Comparison of ENCODE assay signal across 37 cellular contexts in the genomic region with DNA sequence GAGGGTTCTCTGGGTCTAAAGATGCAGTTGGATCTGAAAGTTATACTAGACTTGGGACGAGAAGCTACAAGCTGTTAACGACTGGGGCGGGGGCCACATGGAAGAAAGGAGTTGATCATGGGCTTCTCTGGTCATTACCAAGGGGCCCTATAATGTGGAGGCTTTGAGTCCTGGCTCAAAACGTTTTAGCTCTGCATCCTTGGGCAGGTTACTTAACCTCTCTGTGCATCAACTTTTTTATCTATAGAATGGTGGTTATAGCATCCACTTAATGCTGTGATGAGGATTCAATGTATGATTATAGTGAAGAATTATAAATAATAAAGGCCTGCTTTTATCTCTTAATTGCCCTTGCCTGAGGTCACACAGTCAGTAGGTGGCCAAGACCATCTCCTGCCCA. TPM values are rescaled to one million over a fixed set of nuclear protein-coding genes. Genes with fewer than 3 reads are reported as not detected.
DNase-seq lines count a peak whose midpoint lies in the region; ATAC-seq, FAIRE-seq and TF ChIP-seq lines count a peak whose summit lies in the region.
"Had no signal": no experiment of that assay in that cellular context is flagged by ENCODE, and none has a peak within 500 bp of the region (broad histone marks: within the 10 kb centered on the region; RNA-seq: fewer than 3 reads in every experiment).

No MANE protein-coding gene starts in this region.

- POLR2A ChIA-PET in HEK293 (lab: Yijun Ruan, JAX), result no interaction called here
- POLR2A ChIA-PET in K562 (lab: Yijun Ruan, JAX), result interaction anchor here (0.5 to 0.8 kb wide), 2 partner anchors 27 to 148 kb away, joined by 3 to 4 read pairs; no protein-coding TSS in a partner anchor

- H4K8ac ChIP-seq in neuronal stem cell (ENCODE audit: low read depth, low read length), result no peak overlapping the region

- BruUV-seq in K562 (replicated peaks; lab: Mats Ljungman, UMichigan), result no TSS peak

- in situ Hi-C loops in K562 (cut with MboI), result no loop called here

- no peaks in the 10 kb centered on the region for H3K4me1 ChIP-seq in HEK293 (ENCODE audit: control insufficient read depth, insufficient read depth, low read length)
- H3K4me1 ChIP-seq in K562 (replicated peaks in 1 of 2; ENCODE audit: control insufficient read depth in 2 of 2, insufficient read depth in 2 of 2, low read length in 2 of 2), result peaks cover 0 to 5% of the 10 kb centered on the region in 2 experiments; a peak in 2 of 5 replicates
- H3K4me1 ChIP-seq in neuronal stem cell (ENCODE audit: control insufficient read depth in 2 of 2, insufficient read depth in 1 of 2, low read depth in 1 of 2, low read length in 2 of 2), result peaks cover 0 to 13% of the 10 kb centered on the region in 2 donors
- H3K4me1 ChIP-seq: A549, BE2C, Caco-2 had no signal

- H2BK15ac ChIP-seq in neuronal stem cell (ENCODE audit: low read length), result no peak overlapping the region

- no peaks in the 10 kb centered on the region for H3K79me2 ChIP-seq in K562 (ENCODE audit: control insufficient read depth, insufficient read depth, low read length)

- H3K9me1 ChIP-seq in K562 (ENCODE audit: control insufficient read depth, insufficient read depth, low read length), result no peaks in the 10 kb centered on the region

- WGBS in K562 (ENCODE audit: insufficient coverage, low coverage, missing lambda C conversion rate), result 0% methylated on average over 4 of the region's 4 CpGs
- WGBS in neuronal stem cell (ENCODE audit: extremely low coverage in 2 of 2, insufficient read length in 2 of 2, insufficient replicate concordance in 1 of 2), 2 donors, result no CpG with 5 or more reads among the region's 4 CpGs

- no peak for TF ChIP-seq POLR2A in K562 (conservative IDR thresholded peaks at IDR 0.05)

- H3K27me3 ChIP-seq in K562 (ENCODE audit: control insufficient read depth in 2 of 2, insufficient read depth in 2 of 2, low read length in 2 of 2), result peaks cover 51 to 70% of the 10 kb centered on the region in 2 experiments
- H3K27me3 ChIP-seq in neuronal stem cell (ENCODE audit: control insufficient read depth in 3 of 3, insufficient read depth in 3 of 3, low read depth in 1 of 3, low read length in 3 of 3), result peaks cover 0 to 26% (median 0%) of the 10 kb centered on the region in 3 experiments
- H3K27me3 ChIP-seq: BE2C; BLaER1; BLaER1 treated with 17β-estradiol and CSF1 and Interleukin-3, amounts not matched to agents 10 nM and 100 nM had no signal

- H2BK120ac ChIP-seq in neuronal stem cell (ENCODE audit: low read depth, low read length), result peak overlapping the region; percentile 88

- H2BK5ac ChIP-seq in neuronal stem cell (ENCODE audit: low read length), result no peak overlapping the region

- no peak for TF ChIP-seq CTCF in HEK293 (tag by site-specific recombination; IDR thresholded peaks at IDR 0.05)
- TF ChIP-seq CTCF in K562 (IDR thresholded peaks at IDR 0.05 in 2 of 3, conservative IDR thresholded peaks at IDR 0.05 in 1 of 3; ENCODE audit: insufficient read depth in 2 of 3, low read depth in 1 of 3, low read length in 3 of 3), result no peak

- H3K4me3 ChIP-seq in HEK293 (ENCODE audit: low read depth, low read length) (no peak overlapping the region), K562 (no peak overlapping the region), neuronal stem cell (ENCODE audit: low read length in 2 of 2) (no peak overlapping the region)
- H3K4me3 ChIP-seq: A549; BLaER1; BLaER1 treated with 17β-estradiol and CSF1 and Interleukin-3, amounts not matched to agents 10 nM and 100 nM had no signal

- peaks cover 3% of the 10 kb centered on the region for H3K4me1 Mint-ChIP-seq in T-helper 17 cell
- H3K4me1 Mint-ChIP-seq: B cell; CD14-positive monocyte; CD4-positive, alpha-beta memory T cell; CD8-positive, alpha-beta memory T cell had no signal

- H4K91ac ChIP-seq in neuronal stem cell (ENCODE audit: low read depth, low read length, poor library complexity), result no peak overlapping the region

- peaks cover 18% of the 10 kb centered on the region for H4K20me1 ChIP-seq in K562 (replicated peaks; ENCODE audit: control insufficient read depth, insufficient read depth, low read length)
- H4K20me1 ChIP-seq: BLaER1 had no signal

- TF ChIP-seq EP300 in K562 (IDR thresholded peaks at IDR 0.05; ENCODE audit: low read length), result no peak

- no peak overlapping the region for H3K14ac ChIP-seq in neuronal stem cell (ENCODE audit: low read length)

- H3K36me3 ChIP-seq in HEK293 (ENCODE audit: control insufficient read depth in 2 of 2, insufficient read depth in 1 of 2, low read length in 2 of 2) (no peaks in the 10 kb centered on the region), K562 (ENCODE audit: control insufficient read depth, insufficient read depth, low read length) (no peaks in the 10 kb centered on the region), neuronal stem cell (replicated peaks in 1 of 2; ENCODE audit: control insufficient read depth in 2 of 2, insufficient read depth in 2 of 2, low read length in 2 of 2) (no peaks in the 10 kb centered on the region)
- H3K36me3 ChIP-seq: BE2C; BLaER1; BLaER1 treated with 17β-estradiol and CSF1 and Interleukin-3, amounts not matched to agents 10 nM and 100 nM had no signal

- H3K79me1 ChIP-seq in neuronal stem cell (ENCODE audit: low read depth, low read length), result no peaks in the 10 kb centered on the region

- intact Hi-C loops in K562 (cut with micrococcal nuclease), result no loop called here

- H3K23ac ChIP-seq in neuronal stem cell (ENCODE audit: low read depth, low read length, poor library complexity), result no peak overlapping the region

- no peak overlapping the region for H3K9ac ChIP-seq in K562 (ENCODE audit: insufficient read depth in 1 of 2, low read depth in 2 of 2, low read length in 2 of 2)
- H3K9ac ChIP-seq in neuronal stem cell (ENCODE audit: low read depth, low read length, poor library complexity), result no peak overlapping the region
- H3K9ac ChIP-seq: BLaER1; BLaER1 treated with 17β-estradiol and CSF1 and Interleukin-3, amounts not matched to agents 10 nM and 100 nM had no signal

- peaks cover under 1% of the 10 kb centered on the region for H3K36me3 Mint-ChIP-seq in T-helper 17 cell (ENCODE audit: low read depth)
- H3K36me3 Mint-ChIP-seq: CD14-positive monocyte; CD4-positive, alpha-beta memory T cell; CD4-positive, CD25-positive, alpha-beta regulatory T cell; CD8-positive, alpha-beta memory T cell; CD8-positive, alpha-beta T cell had no signal

- H3K4me2 ChIP-seq in K562 (ENCODE audit: insufficient read depth, low read length) (no peak overlapping the region), neuronal stem cell (ENCODE audit: insufficient read depth, low read length, poor library complexity, severe bottlenecking) (no peak overlapping the region)
- H3K4me2 ChIP-seq: A549; BLaER1; BLaER1 treated with 17β-estradiol and CSF1 and Interleukin-3, amounts not matched to agents 10 nM and 100 nM had no signal

- H3K4ac ChIP-seq in neuronal stem cell (ENCODE audit: low read length), result no peak overlapping the region

- peaks cover 5% of the 10 kb centered on the region for H3K27me3 Mint-ChIP-seq in T-helper 17 cell
- H3K27me3 Mint-ChIP-seq: CD4-positive, alpha-beta T cell had no signal

- H3K27ac ChIP-seq in HEK293 (ENCODE audit: extremely low read depth, low read depth, low read length), result no peak overlapping the region
- no peak overlapping the region for H3K27ac ChIP-seq in K562 (ENCODE audit: extremely low read depth, low read depth, low read length)
- H3K27ac ChIP-seq in neuronal stem cell (replicated peaks; ENCODE audit: low read length), result no peak overlapping the region
- H3K27ac ChIP-seq: 22Rv1; A549; BLaER1; BLaER1 treated with 17β-estradiol and CSF1 and Interleukin-3, amounts not matched to agents 10 nM and 100 nM; C4-2B had no signal

- H2AK5ac ChIP-seq in neuronal stem cell (ENCODE audit: low read depth, low read length), result no peak overlapping the region

- CTCF ChIA-PET in HEK293 (lab: Yijun Ruan, JAX) (no interaction called here), K562 (lab: Yijun Ruan, JAX; ENCODE audit: low intra/inter-chr PET ratio) (no interaction called here)

- H2BK12ac ChIP-seq in neuronal stem cell (ENCODE audit: low read length), result no peak overlapping the region

- FAIRE-seq in K562 (lab: Jason Lieb, UNC), result no peak
- FAIRE-seq: A204.1, A549, D721Med had no signal

- no peak overlapping the region for H3K27ac Mint-ChIP-seq in T-helper 17 cell
- H3K27ac Mint-ChIP-seq: B cell; CD14-positive monocyte; CD4-positive, alpha-beta memory T cell; CD4-positive, alpha-beta T cell; CD4-positive, CD25-positive, alpha-beta regulatory T cell; CD8-positive, alpha-beta memory T cell; CD8-positive, alpha-beta T cell had no signal

- H2AFZ ChIP-seq in K562 (ENCODE audit: low read depth, low read length) (no peak overlapping the region), neuronal stem cell (ENCODE audit: low read length) (no peak overlapping the region)

- no peak for TF ChIP-seq RAD21 in K562 (CRISPR knock-in tag; conservative IDR thresholded peaks at IDR 0.05 in 1 of 2, IDR thresholded peaks at IDR 0.05 in 1 of 2)

- ATAC-seq in T-helper 17 cell (no peak), K562 (no peak)
- ATAC-seq: A549; CD8-positive, alpha-beta T cell had no signal

- no peak overlapping the region for H3K18ac ChIP-seq in neuronal stem cell (ENCODE audit: low read length)

- H3K9me3 ChIP-seq in HEK293 (ENCODE audit: control insufficient read depth, insufficient read depth, low read depth, low read length) (no peaks in the 10 kb centered on the region), T-helper 17 cell (ENCODE audit: control insufficient read depth, low read length, poor library complexity, severe bottlenecking) (no peaks in the 10 kb centered on the region), K562 (replicated peaks; ENCODE audit: control insufficient read depth, insufficient read depth, low read depth, low read length) (no peaks in the 10 kb centered on the region), neuronal stem cell (replicated peaks in 1 of 2; ENCODE audit: control insufficient read depth in 2 of 2, insufficient read depth in 1 of 2, low read depth in 1 of 2, low read length in 2 of 2) (no peaks in the 10 kb centered on the region)
- H3K9me3 ChIP-seq: A549; BE2C; BLaER1; BLaER1 treated with 17β-estradiol and CSF1 and Interleukin-3, amounts not matched to agents 10 nM and 100 nM; Caco-2 had no signal

- H3K4me3 Mint-ChIP-seq in T-helper 17 cell, result peak overlapping the region; percentile 19
- H3K4me3 Mint-ChIP-seq: B cell; CD14-positive monocyte; CD4-positive, alpha-beta memory T cell; CD4-positive, alpha-beta T cell; CD4-positive, CD25-positive, alpha-beta regulatory T cell; CD8-positive, alpha-beta memory T cell; CD8-positive, alpha-beta T cell had no signal

- DNase-seq in T-helper 17 cell (no peak), K562 (ENCODE audit: extremely low read depth in 1 of 4, low spot score in 3 of 4) (no peak), neuronal stem cell (ENCODE audit: low spot score) (no peak), NCI-H510A treated with DMSO at 0.1 percent for 48 hours (lab: John Stamatoyannopoulos, UW) (no peak), SK-N-DZ (ENCODE audit: low spot score) (no peak), iPS-NIHi7 (ENCODE audit: extremely low spot score) (no peak), NCI-H1694 treated with DMSO at 0.1 percent for 48 hours (lab: John Stamatoyannopoulos, UW) (no peak)
- DNase-seq: 8988T; ACHN; AML-193; BE2C; C1 segment of cervical spinal cord; Caco-2; Calu3; CD4-positive, alpha-beta memory T cell; CD4-positive, alpha-beta T cell; CD4-positive, CD25-positive, alpha-beta regulatory T cell; CD8-positive, alpha-beta memory T cell; CD8-positive, alpha-beta T cell; COR-L47; DMS 273 treated with DMSO at 0.1 percent for 48 hours; DMS153; DMS53; DMS79; DMS79 treated with DMSO at 0.1 percent for 48 hours; DND-41; EL had no signal

RNA-seq across cellular contexts. Expression of gene UBIAD1, which starts 53.1 kb away (rescaled TPM):
- total RNA-seq in T-helper 17 cell (10 to 100 TPM; 19.1 to 25.3 TPM), K562 (2014; rRNA removed) (12.6 and 16.1 TPM in 2 replicates), K562 (2014; rRNA removed; fragmentation: Illumina TruSeq; extraction: Trizol) (16.9 and 17.5 TPM in 2 replicates), K562 (2015; rRNA removed; fragmentation: Illumina TruSeq; extraction: Trizol) (21.1 and 22.3 TPM in 2 replicates), K562 (2021) (30.5 and 34.3 TPM in 2 replicates)
- 33.9 and 77.3 TPM in 2 replicates for total RNA-seq in K562 (2011; cell fraction: chromatin; rRNA removed; ENCODE audit: low replicate concordance)
- 66.1 and 66.7 TPM in 2 replicates for total RNA-seq in K562 (2011; cell fraction: nucleolus; rRNA removed)
- total RNA-seq in K562 (2011; cell fraction: nucleoplasm; rRNA removed), result 56.1 and 65.5 TPM in 2 replicates
- polyA plus RNA-seq in K562 (2011; rRNA removed) (22.7 and 23.8 TPM in 2 replicates), K562 (2014; fragmentation: Illumina TruSeq; extraction: Trizol) (31.3 and 34.6 TPM in 2 replicates), K562 (2014; fragmentation: Nextera tagmentation; extraction: Ambion mirVana) (1 to 10 TPM; 6.2 to 7.2 TPM), K562 (2014; rRNA removed) (23.8 and 25.0 TPM in 2 replicates)
- 32.6 and 43.7 TPM in 2 replicates for polyA plus RNA-seq in K562 (2011; cell fraction: cytosol; rRNA removed)
- 13.0 and 14.5 TPM in 2 replicates for polyA plus RNA-seq in K562 (2011; cell fraction: nucleus; rRNA removed)
- 17.8 and 18.4 TPM in 2 replicates for polyA plus RNA-seq in K562 (2012)
- polyA minus RNA-seq in K562 (2011; rRNA and poly(A)+ RNA removed), result 33.0 and 43.8 TPM in 2 replicates
- polyA minus RNA-seq in K562 (2011; cell fraction: cytosol; rRNA and poly(A)+ RNA removed), result 21.5 and 26.2 TPM in 2 replicates
- polyA minus RNA-seq in K562 (2011; cell fraction: nucleus; rRNA and poly(A)+ RNA removed), result 17.5 and 25.4 TPM in 2 replicates
- polyA plus RNA-seq in neuronal stem cell (2013, experiment 1 of 2), result 12.6 TPM
- polyA plus RNA-seq in neuronal stem cell (2013, experiment 2 of 2), result 12.6 TPM
- polyA plus RNA-seq in SK-N-DZ (2014; cell fraction: cytosol; rRNA removed), result 8.5 and 13.4 TPM in 2 replicates
- polyA plus RNA-seq in SK-N-DZ (2014; cell fraction: nucleus; rRNA removed), result 4.9 and 10.9 TPM in 2 replicates
